Comparison of ENCODE assay signal across 7 cellular contexts in genomic region chr2:204108301-204108700, GRCh38.
A peak's percentile ranks its signal among the peaks of the same experiment; 100 is the strongest.
DNase-seq lines count a peak whose midpoint lies in the region; ATAC-seq, FAIRE-seq and TF ChIP-seq lines count a peak whose summit lies in the region.

No MANE protein-coding gene starts in this region.

- no peak overlapping the region for H3K4me2 ChIP-seq in GM12878 (ENCODE audit: control insufficient read depth, insufficient read depth)
- no peak overlapping the region for H3K4me2 ChIP-seq in HepG2 (ENCODE audit: low read depth, low read length)

- H3K9ac ChIP-seq in GM12878 (ENCODE audit: control insufficient read depth, insufficient read depth, low read length) (no peak overlapping the region), HepG2 (ENCODE audit: insufficient read depth, low read depth, low read length) (no peak overlapping the region)

- BruUV-seq in GM12878 (replicated peaks; lab: Mats Ljungman, UMichigan) (no TSS peak), HepG2 (replicated peaks; lab: Mats Ljungman, UMichigan) (no TSS peak)

- no peaks in the 10 kb centered on the region for H3K79me2 ChIP-seq in GM12878 (ENCODE audit: control insufficient read depth, insufficient read depth, low read length)
- no peaks in the 10 kb centered on the region for H3K79me2 ChIP-seq in HepG2 (ENCODE audit: insufficient read depth, low read length)

- CTCF ChIA-PET in GM12878 (lab: Yijun Ruan, JAX), result interaction anchor here (2.0 kb wide), 1 partner anchor 70 kb away, joined by 11 read pairs; no protein-coding TSS in a partner anchor
- CTCF ChIA-PET in HepG2 (lab: Yijun Ruan, JAX; ENCODE audit: low intra/inter-chr PET ratio, low total read pairs), result interaction anchor here (0.8 kb wide), 1 partner anchor 68 kb away, joined by 3 read pairs; no protein-coding TSS in a partner anchor

- H3K36me3 ChIP-seq in GM12878 (ENCODE audit: control insufficient read depth in 2 of 2, insufficient read depth in 2 of 2, low read length in 1 of 2) (no peaks in the 10 kb centered on the region), HepG2 (replicated peaks in 1 of 2; ENCODE audit: control insufficient read depth in 1 of 2, insufficient read depth in 2 of 2, low read length in 2 of 2) (no peaks in the 10 kb centered on the region), thoracic aorta (no peaks in the 10 kb centered on the region)

- H3K4me3 ChIP-seq in GM12865 (ENCODE audit: low read depth, low read length) (no peak overlapping the region), GM12878 (no peak overlapping the region), HepG2 (replicated peaks in 1 of 3; ENCODE audit: insufficient read depth in 1 of 3, low read depth in 2 of 3, low read length in 3 of 3) (no peak overlapping the region), thoracic aorta (no peak overlapping the region), lower leg skin (ENCODE audit: low read depth, poor library complexity, severe bottlenecking) (no peak overlapping the region)

- TF ChIP-seq CTCF in GM12865 (IDR thresholded peaks at IDR 0.05; ENCODE audit: insufficient read depth, low read depth, low read length, missing control alignments), result peak; percentile 40
- TF ChIP-seq CTCF in GM12878 (IDR thresholded peaks at IDR 0.05 in 2 of 3, conservative IDR thresholded peaks at IDR 0.05 in 1 of 3; ENCODE audit: control insufficient read depth in 2 of 3, extremely low read depth in 1 of 3, insufficient read depth in 1 of 3, low read depth in 3 of 3, low read length in 3 of 3), result peak; percentile 29 to 46 (median 45); a peak in 5 of 6 replicates
- TF ChIP-seq CTCF in HepG2 (CRISPR knock-in tag; IDR thresholded peaks at IDR 0.05), result peak; percentile 52
- peak; percentile 27 for TF ChIP-seq CTCF in thoracic aorta (IDR thresholded peaks at IDR 0.05)
- no peak for TF ChIP-seq CTCF in lower leg skin (IDR thresholded peaks at IDR 0.05)

- H3K4me1 ChIP-seq in GM12878 (ENCODE audit: control insufficient read depth, insufficient read depth, low read length) (peaks cover 19% of the 10 kb centered on the region), HepG2 (ENCODE audit: insufficient read depth, low read length) (no peaks in the 10 kb centered on the region), thoracic aorta (ENCODE audit: control insufficient read depth in 1 of 2, low read depth in 2 of 2) (peaks cover 9 to 35% of the 10 kb centered on the region in 2 donors)

- SMC1A ChIA-PET in GM12878 (lab: Charles Lee; ENCODE audit: uncharacterized antibody, unreplicated experiment), result no interaction called here

- TF ChIP-seq RAD21 in GM12878 (IDR thresholded peaks at IDR 0.05; ENCODE audit: insufficient read depth, low read depth, low read length) (peak; percentile 56), HepG2 (CRISPR knock-in tag; IDR thresholded peaks at IDR 0.05) (no peak)

- H3K27me3 ChIP-seq in GM12878 (replicated peaks in 1 of 2; ENCODE audit: control insufficient read depth in 2 of 2, insufficient read depth in 2 of 2, low read length in 1 of 2), result peaks cover 1 to 12% of the 10 kb centered on the region in 2 experiments; a peak in 2 of 4 replicates
- H3K27me3 ChIP-seq in HepG2 (ENCODE audit: control insufficient read depth in 1 of 2, insufficient read depth in 2 of 2, low read length in 2 of 2), result peaks cover 0 to 12% of the 10 kb centered on the region in 2 experiments; a peak in 2 of 5 replicates
- H3K27me3 ChIP-seq in thoracic aorta (replicated peaks; ENCODE audit: insufficient read depth), result no peaks in the 10 kb centered on the region

- no peak overlapping the region for H2AFZ ChIP-seq in GM12878 (ENCODE audit: control insufficient read depth, low read depth, low read length)
- no peak overlapping the region for H2AFZ ChIP-seq in HepG2 (ENCODE audit: low read length)

- 2% methylated on average over 3 of the region's 3 CpGs for WGBS in GM12878 (ENCODE audit: insufficient coverage, insufficient replicate concordance, low lambda C conversion rate, missing lambda C conversion rate)
- WGBS in HepG2 (ENCODE audit: low lambda C conversion rate), result 4% methylated on average over 3 of the region's 3 CpGs
- WGBS in lower leg skin, 2 donors, result 36 to 39% methylated on average over 3 of the region's 3 CpGs

- FAIRE-seq in GM12878 (lab: Jason Lieb, UNC) (no peak), HepG2 (lab: Jason Lieb, UNC) (no peak)

- in situ Hi-C loops in GM12878 (cut with MboI) (no loop called here), HepG2 (cut with HindIII; ENCODE audit: extremely low pct_ligation_motif_present, low pct_unique_long_range_greater_than_20kb) (no loop called here)

- TF ChIP-seq POLR2A in GM12878 (IDR thresholded peaks at IDR 0.05; ENCODE audit: low read depth, low read length) (no peak), HepG2 (IDR thresholded peaks at IDR 0.05; ENCODE audit: insufficient read depth in 1 of 2, low read depth in 2 of 2, low read length in 2 of 2) (no peak), lower leg skin (IDR thresholded peaks at IDR 0.05) (no peak)

- H3K27ac ChIP-seq in GM12878 (ENCODE audit: control insufficient read depth, insufficient read depth) (no peak overlapping the region), HepG2 (ENCODE audit: extremely low read length, insufficient read depth, low read length) (no peak overlapping the region), thoracic aorta (no peak overlapping the region)

- DNase-seq in GM12865 (ENCODE audit: low read depth) (peak; percentile 43), RPMI7951 (ENCODE audit: low read depth) (peak; percentile 38), GM12878 (ENCODE audit: low read depth, low spot score) (no peak), HepG2 (ENCODE audit: low spot score) (peak; percentile 11), thoracic aorta (ENCODE audit: low spot score) (no peak), lower leg skin (ENCODE audit: low spot score in 2 of 2) (no peak)

- no peaks in the 10 kb centered on the region for H3K9me3 ChIP-seq in GM12878 (replicated peaks; ENCODE audit: control insufficient read depth, insufficient read depth, low read length)
- H3K9me3 ChIP-seq in HepG2 (ENCODE audit: low read length), result no peaks in the 10 kb centered on the region
- H3K9me3 ChIP-seq in thoracic aorta, result no peaks in the 10 kb centered on the region

- RAD21 ChIA-PET in GM12878 (lab: Charles Lee; ENCODE audit: unreplicated experiment), result no interaction called here

- H4K20me1 ChIP-seq in GM12878 (ENCODE audit: control insufficient read depth, insufficient read depth) (no peaks in the 10 kb centered on the region), HepG2 (ENCODE audit: insufficient read depth, low read length) (no peaks in the 10 kb centered on the region)

- no peak for TF ChIP-seq EP300 in GM12878 (IDR thresholded peaks at IDR 0.05; ENCODE audit: borderline replicate concordance in 1 of 2, control insufficient read depth in 1 of 2, low read depth in 2 of 2, low read length in 2 of 2)
- no peak for TF ChIP-seq EP300 in HepG2 (IDR thresholded peaks at IDR 0.05; ENCODE audit: low read depth in 2 of 2, low read length in 2 of 2)
- no peak for TF ChIP-seq EP300 in HepG2 (CRISPR knock-in tag; IDR thresholded peaks at IDR 0.05; ENCODE audit: borderline replicate concordance)

- intact Hi-C loops in GM12878 (cut with micrococcal nuclease; ENCODE audit: unreplicated experiment), result loop anchor here (1.0 to 2.0 kb wide), 2 partner anchors 70 to 584 kb away; no protein-coding TSS in a partner anchor
- intact Hi-C loops in HepG2 (cut with micrococcal nuclease; ENCODE audit: unreplicated experiment), result loop anchor here (1.0 to 2.0 kb wide), 2 partner anchors 70 to 584 kb away; no protein-coding TSS in a partner anchor
- intact Hi-C loops in lower leg skin (cut with DNase I; ENCODE audit: low total_unique reads), result no loop called here

- peak; percentile 40 for ATAC-seq in HG03342 (IDR thresholded peaks at IDR 0.05; ENCODE audit: unreplicated experiment)
- peak; percentile 72 for ATAC-seq in GM12878
- peak; percentile 85 for ATAC-seq in HepG2
- no peak for ATAC-seq in thoracic aorta (ENCODE audit: insufficient number of reproducible peaks, low FRiP score, low read depth)

- POLR2A ChIA-PET in GM12878 (lab: Charles Lee) (no interaction called here), HepG2 (lab: Yijun Ruan, JAX) (no interaction called here)

TF ChIP-seq in GM12878, 131 proteins besides CTCF, POLR2A, EP300 and RAD21:
- no peak for TF ChIP-seq RELA (IDR thresholded peaks at IDR 0.05; ENCODE audit: borderline replicate concordance, partially characterized antibody)
- no peak for TF ChIP-seq ZNF274 (IDR thresholded peaks at IDR 0.05; ENCODE audit: insufficient read depth, insufficient read length)
- peak; percentile 32 for TF ChIP-seq RUNX3 (IDR thresholded peaks at IDR 0.05; ENCODE audit: low read length)
- TF ChIP-seq ZNF384 (IDR thresholded peaks at IDR 0.05; ENCODE audit: borderline replicate concordance, low read depth, low read length), result no peak
- peak in 1 of 2 experiments; percentile 68; a peak in 2 of 3 replicates for TF ChIP-seq EGR1 (IDR thresholded peaks at IDR 0.05; ENCODE audit: borderline replicate concordance in 1 of 2, low read depth in 2 of 2, low read length in 2 of 2)
- no peak for TF ChIP-seq POU2F2 (IDR thresholded peaks at IDR 0.05; ENCODE audit: borderline replicate concordance, low read depth, low read length)

TF ChIP-seq in HepG2, 621 proteins besides CTCF, POLR2A, EP300 and RAD21 (continues in another document):
- peak; percentile 42; the same call in 1 of the 2 replicates for TF ChIP-seq ZNF281 (CRISPR knock-in tag; IDR thresholded peaks at IDR 0.05; ENCODE audit: borderline replicate concordance)

Comparison
In these comparisons a context has a peak if more than half of its experiments do, and no peak if none do; other contexts are left out.
1. DNase-seq: peak in GM12865 (single experiment), RPMI7951 (single experiment) and HepG2 (single experiment); none in GM12878 (single experiment), thoracic aorta (single experiment) and lower leg skin (0 of 2).
2. CTCF ChIP-seq: peak in GM12865 (single experiment), GM12878 (3 of 3), HepG2 (single experiment) and thoracic aorta (single experiment); none in lower leg skin (0 of 3).